In the genomic region with DNA sequence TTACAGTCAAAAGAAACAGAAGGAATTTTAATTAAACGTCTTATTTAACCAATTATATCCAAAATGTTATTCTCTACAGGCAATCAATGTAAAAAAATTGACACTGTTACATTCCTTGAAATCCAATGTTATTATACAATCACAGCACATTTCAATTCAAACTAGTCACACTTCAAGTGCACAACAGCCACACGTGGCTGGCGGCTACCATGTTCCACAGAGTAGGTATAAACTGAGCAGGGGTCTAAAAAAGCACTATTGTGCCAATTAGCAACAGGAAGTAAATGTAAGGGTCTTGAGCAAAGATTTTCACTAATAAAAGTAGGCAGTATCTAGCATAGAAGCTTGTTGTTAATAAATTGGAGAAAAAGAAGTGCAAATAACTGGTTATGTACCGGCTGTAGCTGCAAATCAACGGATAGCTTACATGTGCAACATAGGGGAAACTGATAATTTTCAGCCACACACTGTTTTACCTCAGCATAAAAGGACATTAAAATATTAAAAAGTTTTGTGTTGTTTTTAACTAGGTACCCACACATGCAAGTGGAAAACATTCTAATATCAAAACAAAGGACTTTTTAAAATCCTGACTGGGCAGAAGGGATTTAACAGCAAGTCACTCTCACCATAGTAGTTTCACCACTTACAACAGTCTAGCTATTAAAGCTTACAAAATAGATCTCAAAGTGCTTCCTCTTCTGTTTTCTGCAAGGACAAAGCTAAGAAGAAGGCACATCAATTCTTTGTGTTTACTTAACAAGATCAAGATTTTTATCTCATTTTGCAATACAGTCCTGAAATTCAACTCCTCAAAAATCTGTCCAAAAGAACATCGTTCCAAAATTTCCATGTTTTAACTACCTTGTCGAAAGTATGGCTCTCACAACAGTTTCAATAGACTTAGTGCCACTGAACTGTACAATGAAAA, we compare ENCODE assay signal across 9 cellular contexts. TPM values are rescaled to one million over a fixed set of nuclear protein-coding genes. Genes with fewer than 3 reads are reported as not detected.
DNase-seq lines count a peak whose midpoint lies in the region; ATAC-seq and TF ChIP-seq lines count a peak whose summit lies in the region.
"Had no signal": no experiment of that assay in that cellular context is flagged by ENCODE, and none has a peak within 500 bp of the region (broad histone marks: within the 10 kb centered on the region; RNA-seq: fewer than 3 reads in every experiment).

No MANE protein-coding gene starts in this region.

- no peaks in the 10 kb centered on the region for H3K27me3 Mint-ChIP-seq in activated B cell treated with CpG ODN at 0.5 μM for 24 hours

- no peak for DNase-seq in heart right ventricle
- no peak for DNase-seq in Right ventricle myocardium superior
- DNase-seq in activated B cell treated with CpG ODN at 0.5 μM for 24 hours, result no peak
- peak; percentile 28 for DNase-seq in iris pigment epithelial cell (ENCODE audit: low read depth)
- no peak for DNase-seq in upper lobe of left lung
- no peak for DNase-seq in activated gamma-delta T cell treated with Interleukin-2 at 50 U/mL for 16 hours
- no peak for DNase-seq in brain microvascular endothelial cell
- DNase-seq: left colon had no signal

- TF ChIP-seq CTCF in heart right ventricle (IDR thresholded peaks at IDR 0.05) (no peak), activated B cell treated with CpG ODN at 0.5 μM for 24 hours (IDR thresholded peaks at IDR 0.05) (no peak), upper lobe of left lung (IDR thresholded peaks at IDR 0.05) (no peak), brain microvascular endothelial cell (IDR thresholded peaks at IDR 0.05; ENCODE audit: low read depth, low read length, missing control alignments) (no peak)

- TF ChIP-seq EP300 in upper lobe of left lung (IDR thresholded peaks at IDR 0.05), result no peak

- peaks cover 32% of the 10 kb centered on the region for H3K36me3 Mint-ChIP-seq in activated B cell treated with CpG ODN at 0.5 μM for 24 hours (ENCODE audit: low read depth)

- CTCF ChIA-PET in activated B cell treated with CpG ODN at 0.5 μM for 24 hours (lab: Charles Lee), result no interaction called here

- in situ Hi-C loops in brain microvascular endothelial cell (cut with HindIII; ENCODE audit: low pct_ligation_motif_present, low sequenced_read_pairs), result no loop called here

- WGBS in heart right ventricle, 2 donors, result 41 to 51% methylated on average over 7 of the region's 7 CpGs
- 35 to 45% methylated on average over 7 of the region's 7 CpGs for WGBS in upper lobe of left lung, 2 donors

- H3K27me3 ChIP-seq in heart right ventricle, result no peaks in the 10 kb centered on the region
- no peaks in the 10 kb centered on the region for H3K27me3 ChIP-seq in upper lobe of left lung
- H3K27me3 ChIP-seq in brain microvascular endothelial cell (replicated peaks), result no peaks in the 10 kb centered on the region

- peak overlapping the region in 9 of 10 donors; percentile 70 to 97 (median 93) for H3K4me3 ChIP-seq in heart right ventricle
- peak overlapping the region in 3 of 4 donors; percentile 73 to 87 (median 82) for H3K4me3 ChIP-seq in upper lobe of left lung
- no peak overlapping the region for H3K4me3 ChIP-seq in brain microvascular endothelial cell (ENCODE audit: low read depth, low read length)

- no peaks in the 10 kb centered on the region for H3K9me3 Mint-ChIP-seq in activated B cell treated with CpG ODN at 0.5 μM for 24 hours

- peaks cover 3 to 75% (median 68%) of the 10 kb centered on the region in 9 donors for H3K4me1 ChIP-seq in heart right ventricle
- peaks cover 64 to 74% (median 67%) of the 10 kb centered on the region in 4 donors for H3K4me1 ChIP-seq in upper lobe of left lung

- H3K4me1 Mint-ChIP-seq in activated B cell treated with CpG ODN at 0.5 μM for 24 hours, result peaks cover 81% of the 10 kb centered on the region

- H3K27ac ChIP-seq in heart right ventricle, result peak overlapping the region in 9 of 10 donors; percentile 30 to 100 (median 97)
- H3K27ac ChIP-seq in upper lobe of left lung, result peak overlapping the region in 2 of 4 donors; percentile 100
- H3K27ac ChIP-seq in brain microvascular endothelial cell, result no peak overlapping the region

- peaks cover 0 to 14% (median 0%) of the 10 kb centered on the region in 9 donors for H3K36me3 ChIP-seq in heart right ventricle
- H3K36me3 ChIP-seq in upper lobe of left lung, result no peaks in the 10 kb centered on the region
- peaks cover 2% of the 10 kb centered on the region for H3K36me3 ChIP-seq in brain microvascular endothelial cell (replicated peaks)

- ATAC-seq in heart right ventricle (no peak), Right ventricle myocardium superior (ENCODE audit: poor library complexity) (no peak), activated B cell treated with CpG ODN at 0.5 μM for 24 hours (ENCODE audit: low read depth) (no peak), upper lobe of left lung (ENCODE audit: low FRiP score in 2 of 2) (no peak), HG03342 (IDR thresholded peaks at IDR 0.05; ENCODE audit: unreplicated experiment) (no peak)

- POLR2A ChIA-PET in activated B cell treated with CpG ODN at 0.5 μM for 24 hours (lab: Charles Lee), result interaction anchor here (3.3 kb wide), 1 partner anchor 39 kb away, joined by 30 read pairs; a partner anchor contains a TSS

- peak overlapping the region; percentile 100 for H3K27ac Mint-ChIP-seq in activated B cell treated with CpG ODN at 0.5 μM for 24 hours

- H3K9me3 ChIP-seq in heart right ventricle (no peaks in the 10 kb centered on the region), upper lobe of left lung (no peaks in the 10 kb centered on the region)

- peak overlapping the region; percentile 100 for H3K4me3 Mint-ChIP-seq in activated B cell treated with CpG ODN at 0.5 μM for 24 hours

- intact Hi-C loops in heart right ventricle (cut with DNase I), result loop anchor here in 5 of 10 donors (5.0 kb wide), 5 partner anchors 38 to 408 kb away; a partner anchor contains a TSS
- intact Hi-C loops in Right ventricle myocardium superior (cut with DNase I), result no loop called here
- intact Hi-C loops in activated B cell treated with CpG ODN at 0.5 μM for 24 hours (cut with micrococcal nuclease), result loop anchor here (5.0 to 10.0 kb wide), 4 partner anchors 340 to 1800 kb away; a partner anchor contains a TSS

- TF ChIP-seq POLR2A in upper lobe of left lung (IDR thresholded peaks at IDR 0.05), result no peak

RNA-seq across cellular contexts. Expression of a gene that starts 2.5 kb away (rescaled TPM):
- total RNA-seq in heart right ventricle (1,000 to 10,000 TPM in 1 of 10 donors, 100 to 1,000 TPM in 9; 720 to 1,012 (median 916) TPM), Right ventricle myocardium superior (901 TPM), activated B cell treated with CpG ODN at 0.5 μM for 24 hours (416 and 424 TPM in 2 replicates), upper lobe of left lung (100 to 1,000 TPM; 223 to 548 (median 373) TPM)
- 100 to 1,000 TPM; 137 to 233 TPM for polyA plus RNA-seq in heart right ventricle

RNA-seq across cellular contexts. Expression of a gene that starts 25.2 kb away (rescaled TPM):
- total RNA-seq in heart right ventricle (10 to 100 TPM; 20.8 to 38.2 (median 31.3) TPM), Right ventricle myocardium superior (26.5 TPM), activated B cell treated with CpG ODN at 0.5 μM for 24 hours (38.4 and 44.2 TPM in 2 replicates), upper lobe of left lung (10 to 100 TPM in 5 of 6 donors, 1 to 10 TPM in 1; 6.0 to 36.3 (median 28.7) TPM)
- polyA plus RNA-seq in heart right ventricle, result 10 to 100 TPM; 26.6 to 32.6 TPM

RNA-seq across cellular contexts. Expression of a gene that starts 38.7 kb away (rescaled TPM):
- total RNA-seq in heart right ventricle, result 10 to 100 TPM in 2 of 10 donors, 1 to 10 TPM in 8; 6.2 to 17.2 (median 8.6) TPM
- polyA plus RNA-seq in heart right ventricle, result 10 to 100 TPM in 1 of 2 donors, 1 to 10 TPM in 1; 6.2 to 10.0 TPM
- total RNA-seq in Right ventricle myocardium superior, result 5.9 TPM
- 53.3 and 55.5 TPM in 2 replicates for total RNA-seq in activated B cell treated with CpG ODN at 0.5 μM for 24 hours
- total RNA-seq in upper lobe of left lung, result 10 to 100 TPM; 11.5 to 36.6 (median 25.4) TPM

RNA-seq across cellular contexts. Expression of a gene that starts 59.9 kb away (rescaled TPM):
- under 1 TPM in 1 of 10 donors, not detected in 9; 0.59 TPM for total RNA-seq in heart right ventricle
- polyA plus RNA-seq in heart right ventricle, result not detected
- not detected for total RNA-seq in Right ventricle myocardium superior
- not detected in 2 replicates for total RNA-seq in activated B cell treated with CpG ODN at 0.5 μM for 24 hours
- under 1 TPM in 3 of 6 donors, not detected in 3; 0.26 to 0.77 (median 0.30) TPM for total RNA-seq in upper lobe of left lung
